ENCODE assay signal across 13 cellular contexts in the genomic region with DNA sequence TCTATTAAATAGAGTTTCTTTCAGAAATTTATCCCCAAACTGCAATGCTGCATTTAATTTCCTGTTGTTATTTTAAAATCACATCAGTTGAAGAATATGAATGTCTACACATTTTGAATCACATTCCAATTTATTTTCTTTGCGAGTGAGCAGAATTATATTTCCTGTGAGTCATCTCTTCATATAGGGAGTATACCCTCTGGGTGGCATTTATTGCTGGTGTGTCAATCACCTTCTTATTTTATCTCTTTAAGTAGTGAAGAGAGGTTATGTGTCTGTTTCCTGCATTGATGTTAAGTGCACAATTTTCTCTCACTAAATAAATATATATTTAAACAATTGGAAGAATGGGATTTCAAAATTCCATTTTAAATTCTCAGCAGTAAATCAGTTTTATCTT.
"Had no signal": no experiment of that assay in that cellular context is flagged by ENCODE, and none has a peak within 500 bp of the region (broad histone marks: within the 10 kb centered on the region; RNA-seq: fewer than 3 reads in every experiment).

No MANE protein-coding gene starts in this region.

- ATAC-seq: effector memory CD8-positive, alpha-beta T cell; gastroesophageal sphincter; left colon; sciatic nerve had no signal

- H3K36me3 ChIP-seq: gastroesophageal sphincter, neural progenitor cell, ovary, suprapubic skin had no signal

- H3K4me3 ChIP-seq: gastroesophageal sphincter, lung, neural progenitor cell, ovary, suprapubic skin had no signal

- H3K4me1 ChIP-seq: gastroesophageal sphincter, suprapubic skin had no signal

- DNase-seq: activated CD4-positive, CD25-positive, alpha-beta regulatory T cell treated with anti-CD3 and anti-CD28 coated beads, Interleukin-2, amount 50 U/mL, for 72 hours; activated naive CD4-positive, alpha-beta T cell; activated naive CD8-positive, alpha-beta T cell treated with anti-CD3 and anti-CD28 coated beads, Interleukin-2, amount 10 ng/mL, durations not matched to agents 7 days and 5 days; aorta; dermis blood vessel endothelial cell; effector memory CD8-positive, alpha-beta T cell; left colon; ovary had no signal

- H3K9me3 ChIP-seq: gastroesophageal sphincter, ovary, suprapubic skin had no signal

- H3K4me2 ChIP-seq: neural progenitor cell had no signal

- H2AFZ ChIP-seq: neural progenitor cell had no signal

- H3K27ac ChIP-seq: gastroesophageal sphincter, neural progenitor cell, ovary, suprapubic skin had no signal

- H3K9ac ChIP-seq: neural progenitor cell had no signal

- H3K27me3 ChIP-seq: gastroesophageal sphincter, neural progenitor cell, ovary, suprapubic skin had no signal
